In the genomic region with DNA sequence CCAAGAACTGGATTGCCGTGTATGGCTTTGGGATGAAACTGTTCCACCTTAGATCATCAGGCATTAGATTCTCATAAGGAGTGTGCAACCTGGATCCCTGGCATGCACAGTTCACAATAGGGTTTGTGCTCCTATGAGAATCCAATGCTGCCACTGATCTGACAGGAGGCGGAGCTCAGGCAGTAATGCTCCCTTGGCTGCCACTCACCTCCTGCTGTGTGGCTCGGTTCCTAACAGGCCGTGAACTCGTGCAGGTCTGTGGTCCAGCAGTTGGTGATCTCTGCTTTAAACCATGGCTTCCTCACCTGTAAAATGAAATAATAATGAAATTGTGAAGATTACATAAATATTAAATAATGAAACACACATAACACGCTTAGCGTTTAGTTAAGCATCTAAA, we compare ENCODE assay signal across 21 cellular contexts. TPM values are rescaled to one million over a fixed set of nuclear protein-coding genes. Genes with fewer than 3 reads are reported as not detected.
A peak's percentile ranks its signal among the peaks of the same experiment; 100 is the strongest.
DNase-seq lines count a peak whose midpoint lies in the region; ATAC-seq and TF ChIP-seq lines count a peak whose summit lies in the region.
"Had no signal": no experiment of that assay in that cellular context is flagged by ENCODE, and none has a peak within 500 bp of the region (broad histone marks: within the 10 kb centered on the region; RNA-seq: fewer than 3 reads in every experiment).

No MANE protein-coding gene starts in this region.

- H3K9me3 Mint-ChIP-seq in WTC11 (peaks cover 9% of the 10 kb centered on the region), endodermal cell (peaks cover 2% of the 10 kb centered on the region), osteocyte (ENCODE audit: unreplicated experiment) (no peaks in the 10 kb centered on the region)

- DNase-seq in WTC11 (ENCODE audit: low spot score) (no peak), endodermal cell (peak; percentile 75), NK-92 (lab: John Stamatoyannopoulos, UW; ENCODE audit: unreplicated experiment) (no peak), osteocyte (ENCODE audit: extremely low spot score, unreplicated experiment) (no peak), NCI-H345 (lab: John Stamatoyannopoulos, UW) (no peak), HT-29 (ENCODE audit: low spot score) (no peak)
- DNase-seq: 8988T; C1 segment of cervical spinal cord; Calu3; CD4-positive, alpha-beta memory T cell; COR-L47; DMS53; DMS79 treated with DMSO at 0.1 percent for 48 hours; GF-D8; GM23248 had no signal

- no peaks in the 10 kb centered on the region for H3K27me3 ChIP-seq in endodermal cell (ENCODE audit: control insufficient read depth, insufficient read depth, low read length, poor library complexity, severe bottlenecking)

- CTCF ChIA-PET in HEK293 (lab: Yijun Ruan, JAX) (interaction anchor here (0.7 to 2.0 kb wide), 2 partner anchors 104 to 141 kb away, joined by 5 to 8 read pairs; no protein-coding TSS in a partner anchor), WTC11 (lab: Charles Lee) (interaction anchor here (0.6 to 3.2 kb wide), 11 partner anchors 12 to 223 kb away, joined by 3 to 29 read pairs (median 7); a partner anchor contains a TSS)

- no peaks in the 10 kb centered on the region; the same call in 1 of the 2 replicates for H3K27me3 Mint-ChIP-seq in WTC11 (ENCODE audit: low read depth)
- H3K27me3 Mint-ChIP-seq in endodermal cell (ENCODE audit: insufficient read depth), result peaks cover 5% of the 10 kb centered on the region
- no peaks in the 10 kb centered on the region for H3K27me3 Mint-ChIP-seq in osteocyte (ENCODE audit: unreplicated experiment)
- H3K27me3 Mint-ChIP-seq: CD4-positive, alpha-beta memory T cell had no signal

- no peak for TF ChIP-seq CTCF in HEK293 (tag by site-specific recombination; IDR thresholded peaks at IDR 0.05)
- TF ChIP-seq CTCF in WTC11 (IDR thresholded peaks at IDR 0.05), result no peak
- no peak for TF ChIP-seq CTCF in endodermal cell (conservative IDR thresholded peaks at IDR 0.05)
- no peak for TF ChIP-seq CTCF in osteocyte (IDR thresholded peaks at IDR 0.05)

- no peaks in the 10 kb centered on the region for H3K36me3 ChIP-seq in HEK293 (ENCODE audit: control insufficient read depth in 2 of 2, insufficient read depth in 1 of 2, low read length in 2 of 2)
- no peaks in the 10 kb centered on the region for H3K36me3 ChIP-seq in endodermal cell (ENCODE audit: control insufficient read depth, insufficient read depth, low read length)
- H3K36me3 ChIP-seq: HAP-1 had no signal

- peak overlapping the region; percentile 78; the same call in 1 of the 2 replicates for H3K4me3 Mint-ChIP-seq in WTC11
- no peak overlapping the region for H3K4me3 Mint-ChIP-seq in endodermal cell
- H3K4me3 Mint-ChIP-seq in osteocyte (ENCODE audit: unreplicated experiment), result no peak overlapping the region
- H3K4me3 Mint-ChIP-seq: CD4-positive, alpha-beta memory T cell had no signal

- H3K4me3 ChIP-seq in HEK293 (ENCODE audit: low read depth, low read length) (no peak overlapping the region), endodermal cell (ENCODE audit: low read length) (no peak overlapping the region)
- H3K4me3 ChIP-seq: GM23248, HAP-1 had no signal

- H3K4me1 ChIP-seq in HEK293 (ENCODE audit: control insufficient read depth, insufficient read depth, low read length) (no peaks in the 10 kb centered on the region), endodermal cell (ENCODE audit: control insufficient read depth, insufficient read depth, low read length) (peaks cover 3% of the 10 kb centered on the region)

- H3K9me3 ChIP-seq in HEK293 (ENCODE audit: control insufficient read depth, insufficient read depth, low read depth, low read length) (no peaks in the 10 kb centered on the region), endodermal cell (ENCODE audit: control insufficient read depth, low read length) (no peaks in the 10 kb centered on the region)
- H3K9me3 ChIP-seq: HAP-1 had no signal

- H3K27ac ChIP-seq in HEK293 (ENCODE audit: extremely low read depth, low read depth, low read length) (no peak overlapping the region), endodermal cell (ENCODE audit: low read depth, low read length) (no peak overlapping the region)
- H3K27ac ChIP-seq: GM23248 had no signal

- POLR2A ChIA-PET in HEK293 (lab: Yijun Ruan, JAX), result interaction anchor here (0.8 kb wide), 1 partner anchor 216 kb away, joined by 3 read pairs; no protein-coding TSS in a partner anchor
- POLR2A ChIA-PET in WTC11 (lab: Charles Lee), result no interaction called here

- H3K27ac Mint-ChIP-seq in WTC11 (no peak overlapping the region), endodermal cell (no peak overlapping the region), osteocyte (ENCODE audit: unreplicated experiment) (no peak overlapping the region)
- H3K27ac Mint-ChIP-seq: CD4-positive, alpha-beta memory T cell had no signal

- WGBS in endodermal cell (ENCODE audit: insufficient coverage in 1 of 2, insufficient read length in 1 of 2), 2 experiments, result 79 to 100% methylated on average over 2 to 7 of the region's 7 CpGs

- H3K4me1 Mint-ChIP-seq in WTC11 (peaks cover 26% of the 10 kb centered on the region), endodermal cell (peaks cover 20% of the 10 kb centered on the region), osteocyte (ENCODE audit: unreplicated experiment) (peaks cover 10% of the 10 kb centered on the region)

- ATAC-seq in WTC11, result no peak

- no peak overlapping the region for H3K9ac ChIP-seq in endodermal cell (ENCODE audit: extremely low read depth, low read length, poor library complexity, severe bottlenecking)
- H3K9ac ChIP-seq: GM23248 had no signal

- H3K36me3 Mint-ChIP-seq in WTC11 (no peaks in the 10 kb centered on the region), endodermal cell (ENCODE audit: low read depth) (no peaks in the 10 kb centered on the region), osteocyte (ENCODE audit: unreplicated experiment) (no peaks in the 10 kb centered on the region)
- H3K36me3 Mint-ChIP-seq: CD4-positive, alpha-beta memory T cell had no signal

TF ChIP-seq in HEK293, 187 proteins besides CTCF, POLR2A, EP300 and RAD21:
- 0 out of 2 replicates have a peak, but pooled peaks have one; percentile 30 for TF ChIP-seq ZBTB17 (tag by site-specific recombination; IDR thresholded peaks at IDR 0.05)
- TF ChIP-seq, protein P1, sequence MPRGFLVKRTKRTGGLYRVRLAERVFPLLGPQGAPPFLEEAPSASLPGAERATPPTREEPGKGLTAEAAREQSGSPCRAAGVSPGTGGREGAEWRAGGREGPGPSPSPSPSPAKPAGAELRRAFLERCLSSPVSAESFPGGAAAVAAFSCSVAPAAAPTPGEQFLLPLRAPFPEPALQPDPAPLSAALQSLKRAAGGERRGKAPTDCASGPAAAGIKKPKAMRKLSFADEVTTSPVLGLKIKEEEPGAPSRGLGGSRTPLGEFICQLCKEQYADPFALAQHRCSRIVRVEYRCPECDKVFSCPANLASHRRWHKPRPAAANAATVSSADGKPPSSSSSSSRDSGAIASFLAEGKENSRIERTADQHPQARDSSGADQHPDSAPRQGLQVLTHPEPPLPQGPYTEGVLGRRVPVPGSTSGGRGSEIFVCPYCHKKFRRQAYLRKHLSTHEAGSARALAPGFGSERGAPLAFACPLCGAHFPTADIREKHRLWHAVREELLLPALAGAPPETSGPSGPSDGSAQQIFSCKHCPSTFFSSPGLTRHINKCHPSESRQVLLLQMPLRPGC (tag by site-specific recombination; IDR thresholded peaks at IDR 0.05), result no peak
- TF ChIP-seq ZNF510 (tag by site-specific recombination; IDR thresholded peaks at IDR 0.05; ENCODE audit: insufficient replicate concordance), result no peak
- TF ChIP-seq ZNF37A (tag by site-specific recombination; IDR thresholded peaks at IDR 0.05), result no peak
- TF ChIP-seq SETDB1 (IDR thresholded peaks at IDR 0.05; ENCODE audit: insufficient read length, low read length), result peak; percentile 22

TF ChIP-seq in WTC11, 78 proteins besides CTCF, POLR2A, EP300 and RAD21 (continues in another document):
- TF ChIP-seq MYBL2 (CRISPR knock-in tag; IDR thresholded peaks at IDR 0.05) (no peak), TCF7 (CRISPR knock-in tag; IDR thresholded peaks at IDR 0.05; ENCODE audit: low read depth) (no peak), FOXP1 (CRISPR knock-in tag; IDR thresholded peaks at IDR 0.05; ENCODE audit: borderline replicate concordance) (no peak), IRF2 (CRISPR knock-in tag; IDR thresholded peaks at IDR 0.05; ENCODE audit: borderline replicate concordance, low read depth) (no peak), TP53 (CRISPR knock-in tag; IDR thresholded peaks at IDR 0.05) (no peak), ELF4 (CRISPR knock-in tag; IDR thresholded peaks at IDR 0.05; ENCODE audit: low read depth) (no peak)
- TF ChIP-seq, protein P2, sequence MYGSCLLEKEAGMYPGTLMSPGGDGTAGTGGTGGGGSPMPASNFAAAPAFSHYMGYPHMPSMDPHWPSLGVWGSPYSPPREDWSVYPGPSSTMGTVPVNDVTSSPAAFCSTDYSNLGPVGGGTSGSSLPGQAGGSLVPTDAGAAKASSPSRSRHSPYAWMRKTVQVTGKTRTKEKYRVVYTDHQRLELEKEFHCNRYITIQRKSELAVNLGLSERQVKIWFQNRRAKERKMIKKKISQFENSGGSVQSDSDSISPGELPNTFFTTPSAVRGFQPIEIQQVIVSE (CRISPR knock-in tag; IDR thresholded peaks at IDR 0.05; ENCODE audit: borderline replicate concordance), result no peak
- TF ChIP-seq, protein P3, sequence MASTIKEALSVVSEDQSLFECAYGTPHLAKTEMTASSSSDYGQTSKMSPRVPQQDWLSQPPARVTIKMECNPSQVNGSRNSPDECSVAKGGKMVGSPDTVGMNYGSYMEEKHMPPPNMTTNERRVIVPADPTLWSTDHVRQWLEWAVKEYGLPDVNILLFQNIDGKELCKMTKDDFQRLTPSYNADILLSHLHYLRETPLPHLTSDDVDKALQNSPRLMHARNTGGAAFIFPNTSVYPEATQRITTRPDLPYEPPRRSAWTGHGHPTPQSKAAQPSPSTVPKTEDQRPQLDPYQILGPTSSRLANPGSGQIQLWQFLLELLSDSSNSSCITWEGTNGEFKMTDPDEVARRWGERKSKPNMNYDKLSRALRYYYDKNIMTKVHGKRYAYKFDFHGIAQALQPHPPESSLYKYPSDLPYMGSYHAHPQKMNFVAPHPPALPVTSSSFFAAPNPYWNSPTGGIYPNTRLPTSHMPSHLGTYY (CRISPR knock-in tag; IDR thresholded peaks at IDR 0.05), result no peak
- TF ChIP-seq, protein P4, sequence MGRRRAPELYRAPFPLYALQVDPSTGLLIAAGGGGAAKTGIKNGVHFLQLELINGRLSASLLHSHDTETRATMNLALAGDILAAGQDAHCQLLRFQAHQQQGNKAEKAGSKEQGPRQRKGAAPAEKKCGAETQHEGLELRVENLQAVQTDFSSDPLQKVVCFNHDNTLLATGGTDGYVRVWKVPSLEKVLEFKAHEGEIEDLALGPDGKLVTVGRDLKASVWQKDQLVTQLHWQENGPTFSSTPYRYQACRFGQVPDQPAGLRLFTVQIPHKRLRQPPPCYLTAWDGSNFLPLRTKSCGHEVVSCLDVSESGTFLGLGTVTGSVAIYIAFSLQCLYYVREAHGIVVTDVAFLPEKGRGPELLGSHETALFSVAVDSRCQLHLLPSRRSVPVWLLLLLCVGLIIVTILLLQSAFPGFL (CRISPR knock-in tag; IDR thresholded peaks at IDR 0.05; ENCODE audit: borderline replicate concordance), result no peak

RNA-seq across cellular contexts. Expression of a gene that starts 45.5 kb away (rescaled TPM):
- total RNA-seq in WTC11 (2021), result not detected in 3 replicates
- not detected for total RNA-seq in endodermal cell
- not detected for polyA plus RNA-seq in endodermal cell (2013, experiment 1 of 2)
- polyA plus RNA-seq in endodermal cell (2013, experiment 2 of 2), result not detected
- not detected in 2 replicates for total RNA-seq in osteocyte
- not detected in 2 replicates for total RNA-seq in HT-29 (2014; rRNA removed; shearing (Covaris generic))
- total RNA-seq: A673; Calu3; CD4-positive, alpha-beta memory T cell; Daoy; G401 had no signal
- polyA plus RNA-seq: BJ; CD4-positive, alpha-beta memory T cell; GM23248 had no signal
